ENCODE assay signal across 26 cellular contexts in the genomic region with DNA sequence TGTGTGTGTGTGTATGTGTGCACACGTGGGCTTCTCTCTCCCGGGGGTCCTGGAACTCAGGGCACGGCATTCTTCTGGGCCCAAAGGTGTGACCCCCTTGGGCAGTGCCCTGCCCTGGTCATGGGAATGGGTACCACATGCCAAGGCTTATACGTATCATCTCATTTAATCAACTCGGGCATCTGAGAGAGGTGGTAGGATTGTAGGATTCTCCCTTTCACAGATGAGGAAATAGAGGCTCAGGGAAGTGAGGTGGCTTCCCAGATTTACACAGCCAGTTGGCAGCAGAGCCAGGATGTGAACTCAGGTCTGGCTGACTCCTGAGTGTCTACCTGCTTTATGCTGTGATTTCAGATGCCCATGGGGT. TPM values are rescaled to one million over a fixed set of nuclear protein-coding genes. Genes with fewer than 3 reads are reported as not detected.
"Had no signal": no experiment of that assay in that cellular context is flagged by ENCODE, and none has a peak within 500 bp of the region (broad histone marks: within the 10 kb centered on the region; RNA-seq: fewer than 3 reads in every experiment).

No MANE protein-coding gene starts in this region.

- H3K9me3 ChIP-seq: pancreas, prostate gland, spleen, tibial nerve, uterus had no signal

- H3K27me3 Mint-ChIP-seq: type B pancreatic cell had no signal

- H3K4me1 Mint-ChIP-seq: stimulated activated memory B cell treated with anti-CD40 and anti-IgM and Interleukin-4, amounts not matched to agents 10 μg/mL and 1 μg/mL and 100 μg/mL, for 72 hours; stimulated activated naive CD8-positive, alpha-beta T cell treated with anti-CD3 and anti-CD28 coated beads, Interleukin-15, amount 100 ng/mL, for 72 hours had no signal

- ATAC-seq: left lobe of liver; natural killer cell; sciatic nerve; stimulated activated naive CD8-positive, alpha-beta T cell treated with anti-CD3 and anti-CD28 coated beads, Interleukin-15, amount 100 ng/mL, for 72 hours had no signal

- H3K4me3 ChIP-seq: hepatocyte, lung, pancreas, prostate gland, spleen, tibial nerve, uterus had no signal

- H3K27me3 ChIP-seq: hepatocyte, pancreas, tibial nerve, uterus had no signal

- DNase-seq: head of caudate nucleus; islet precursor cell; mesendoderm; naive B cell; natural killer cell; nucleus accumbens; small intestine; spleen; stimulated activated CD4-positive, alpha-beta T cell treated with anti-CD3 and anti-CD28 coated beads, Interleukin-4, amount 100 ng/mL, for 24 hours; stimulated activated naive CD4-positive, alpha-beta T cell treated with Interleukin-2 at 50 U/mL for 16 hours; stimulated activated naive CD8-positive, alpha-beta T cell treated with anti-CD3 and anti-CD28 coated beads, Interleukin-15, amount 100 ng/mL, for 72 hours; substantia nigra; uterus had no signal

- H3K9me3 Mint-ChIP-seq: mesothelial cell of epicardium; naive B cell; natural killer cell; stimulated activated memory B cell treated with anti-CD40 and anti-IgM and Interleukin-4, amounts not matched to agents 10 μg/mL and 1 μg/mL and 100 μg/mL, for 72 hours; stimulated activated naive CD8-positive, alpha-beta T cell treated with anti-CD3 and anti-CD28 coated beads, Interleukin-15, amount 100 ng/mL, for 72 hours; type B pancreatic cell had no signal

- H3K27ac Mint-ChIP-seq: mesothelial cell of epicardium; natural killer cell; stimulated activated memory B cell treated with anti-CD40 and anti-IgM and Interleukin-4, amounts not matched to agents 10 μg/mL and 1 μg/mL and 100 μg/mL, for 72 hours; stimulated activated naive CD8-positive, alpha-beta T cell treated with anti-CD3 and anti-CD28 coated beads, Interleukin-15, amount 100 ng/mL, for 72 hours; type B pancreatic cell had no signal

- H3K4me1 ChIP-seq: prostate gland, spleen, tibial nerve, uterus had no signal

- H3K27ac ChIP-seq: hepatocyte, pancreas, prostate gland, spleen, tibial nerve, uterus had no signal

- H3K36me3 ChIP-seq: pancreas, prostate gland, spleen, tibial nerve, uterus had no signal

- H3K4me3 Mint-ChIP-seq: mesothelial cell of epicardium; naive B cell; natural killer cell; stimulated activated memory B cell treated with anti-CD40 and anti-IgM and Interleukin-4, amounts not matched to agents 10 μg/mL and 1 μg/mL and 100 μg/mL, for 72 hours; stimulated activated naive CD8-positive, alpha-beta T cell treated with anti-CD3 and anti-CD28 coated beads, Interleukin-15, amount 100 ng/mL, for 72 hours; type B pancreatic cell had no signal

- H3K36me3 Mint-ChIP-seq: mesothelial cell of epicardium; naive B cell; natural killer cell; stimulated activated memory B cell treated with anti-CD40 and anti-IgM and Interleukin-4, amounts not matched to agents 10 μg/mL and 1 μg/mL and 100 μg/mL, for 72 hours; type B pancreatic cell had no signal

RNA-seq across cellular contexts. Expression of a gene that starts 15.2 kb away (rescaled TPM):
- total RNA-seq: mononuclear cell, spleen had no signal
- polyA plus RNA-seq: neural cell had no signal

RNA-seq across cellular contexts. Expression of a gene that starts 46.2 kb away (rescaled TPM):
- total RNA-seq: mononuclear cell, natural killer cell, sciatic nerve, spleen, temporal lobe, tibial nerve had no signal
- polyA plus RNA-seq: neural cell, spleen had no signal
